ENCODE assay signal across 2 cellular contexts in the genomic region with DNA sequence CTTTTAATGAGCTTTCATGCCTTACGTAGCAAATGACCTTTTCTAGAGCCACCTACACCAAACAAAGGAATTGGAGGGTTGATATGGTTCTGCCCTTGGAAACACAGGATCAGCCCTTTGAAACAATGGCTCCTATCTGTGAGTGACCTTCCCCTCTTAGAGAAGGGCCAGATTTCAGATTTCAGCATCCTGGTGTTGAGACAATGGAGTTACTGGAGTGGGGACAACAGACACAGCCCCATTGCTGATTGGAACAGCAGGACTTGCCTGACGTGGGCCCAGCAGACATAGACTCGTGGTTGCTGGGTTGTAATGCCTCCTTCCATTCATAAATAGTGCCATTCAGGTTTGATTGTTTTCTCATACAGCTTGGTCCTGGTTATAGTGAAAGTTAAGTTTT.
TF ChIP-seq lines count a peak whose summit lies in the region.

No MANE protein-coding gene starts in this region.

TF ChIP-seq in SK-N-SH, 30 proteins besides CTCF, POLR2A, EP300 and RAD21 (continued from another document):
- TF ChIP-seq, protein P1, sequence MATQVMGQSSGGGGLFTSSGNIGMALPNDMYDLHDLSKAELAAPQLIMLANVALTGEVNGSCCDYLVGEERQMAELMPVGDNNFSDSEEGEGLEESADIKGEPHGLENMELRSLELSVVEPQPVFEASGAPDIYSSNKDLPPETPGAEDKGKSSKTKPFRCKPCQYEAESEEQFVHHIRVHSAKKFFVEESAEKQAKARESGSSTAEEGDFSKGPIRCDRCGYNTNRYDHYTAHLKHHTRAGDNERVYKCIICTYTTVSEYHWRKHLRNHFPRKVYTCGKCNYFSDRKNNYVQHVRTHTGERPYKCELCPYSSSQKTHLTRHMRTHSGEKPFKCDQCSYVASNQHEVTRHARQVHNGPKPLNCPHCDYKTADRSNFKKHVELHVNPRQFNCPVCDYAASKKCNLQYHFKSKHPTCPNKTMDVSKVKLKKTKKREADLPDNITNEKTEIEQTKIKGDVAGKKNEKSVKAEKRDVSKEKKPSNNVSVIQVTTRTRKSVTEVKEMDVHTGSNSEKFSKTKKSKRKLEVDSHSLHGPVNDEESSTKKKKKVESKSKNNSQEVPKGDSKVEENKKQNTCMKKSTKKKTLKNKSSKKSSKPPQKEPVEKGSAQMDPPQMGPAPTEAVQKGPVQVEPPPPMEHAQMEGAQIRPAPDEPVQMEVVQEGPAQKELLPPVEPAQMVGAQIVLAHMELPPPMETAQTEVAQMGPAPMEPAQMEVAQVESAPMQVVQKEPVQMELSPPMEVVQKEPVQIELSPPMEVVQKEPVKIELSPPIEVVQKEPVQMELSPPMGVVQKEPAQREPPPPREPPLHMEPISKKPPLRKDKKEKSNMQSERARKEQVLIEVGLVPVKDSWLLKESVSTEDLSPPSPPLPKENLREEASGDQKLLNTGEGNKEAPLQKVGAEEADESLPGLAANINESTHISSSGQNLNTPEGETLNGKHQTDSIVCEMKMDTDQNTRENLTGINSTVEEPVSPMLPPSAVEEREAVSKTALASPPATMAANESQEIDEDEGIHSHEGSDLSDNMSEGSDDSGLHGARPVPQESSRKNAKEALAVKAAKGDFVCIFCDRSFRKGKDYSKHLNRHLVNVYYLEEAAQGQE (IDR thresholded peaks at IDR 0.05; ENCODE audit: low read depth, low read length): no peak
- TF ChIP-seq POLR2AphosphoS5 (IDR thresholded peaks at IDR 0.05; ENCODE audit: low read depth, low read length): no peak
- no peak for TF ChIP-seq CHD2 (IDR thresholded peaks at IDR 0.05; ENCODE audit: low read length, partially characterized antibody)
- TF ChIP-seq ELF1 (IDR thresholded peaks at IDR 0.05): no peak
- no peak for TF ChIP-seq FOXM1 (IDR thresholded peaks at IDR 0.05; ENCODE audit: low read depth)
- no peak for TF ChIP-seq RCOR1 (IDR thresholded peaks at IDR 0.05; ENCODE audit: low read length)
- TF ChIP-seq, protein P2, sequence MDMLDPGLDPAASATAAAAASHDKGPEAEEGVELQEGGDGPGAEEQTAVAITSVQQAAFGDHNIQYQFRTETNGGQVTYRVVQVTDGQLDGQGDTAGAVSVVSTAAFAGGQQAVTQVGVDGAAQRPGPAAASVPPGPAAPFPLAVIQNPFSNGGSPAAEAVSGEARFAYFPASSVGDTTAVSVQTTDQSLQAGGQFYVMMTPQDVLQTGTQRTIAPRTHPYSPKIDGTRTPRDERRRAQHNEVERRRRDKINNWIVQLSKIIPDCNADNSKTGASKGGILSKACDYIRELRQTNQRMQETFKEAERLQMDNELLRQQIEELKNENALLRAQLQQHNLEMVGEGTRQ (IDR thresholded peaks at IDR 0.05; ENCODE audit: borderline replicate concordance, low read depth, low read length): no peak
- TF ChIP-seq, protein P3, sequence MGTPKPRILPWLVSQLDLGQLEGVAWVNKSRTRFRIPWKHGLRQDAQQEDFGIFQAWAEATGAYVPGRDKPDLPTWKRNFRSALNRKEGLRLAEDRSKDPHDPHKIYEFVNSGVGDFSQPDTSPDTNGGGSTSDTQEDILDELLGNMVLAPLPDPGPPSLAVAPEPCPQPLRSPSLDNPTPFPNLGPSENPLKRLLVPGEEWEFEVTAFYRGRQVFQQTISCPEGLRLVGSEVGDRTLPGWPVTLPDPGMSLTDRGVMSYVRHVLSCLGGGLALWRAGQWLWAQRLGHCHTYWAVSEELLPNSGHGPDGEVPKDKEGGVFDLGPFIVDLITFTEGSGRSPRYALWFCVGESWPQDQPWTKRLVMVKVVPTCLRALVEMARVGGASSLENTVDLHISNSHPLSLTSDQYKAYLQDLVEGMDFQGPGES (IDR thresholded peaks at IDR 0.05; ENCODE audit: low read depth, low read length): no peak
- TF ChIP-seq, protein P4, sequence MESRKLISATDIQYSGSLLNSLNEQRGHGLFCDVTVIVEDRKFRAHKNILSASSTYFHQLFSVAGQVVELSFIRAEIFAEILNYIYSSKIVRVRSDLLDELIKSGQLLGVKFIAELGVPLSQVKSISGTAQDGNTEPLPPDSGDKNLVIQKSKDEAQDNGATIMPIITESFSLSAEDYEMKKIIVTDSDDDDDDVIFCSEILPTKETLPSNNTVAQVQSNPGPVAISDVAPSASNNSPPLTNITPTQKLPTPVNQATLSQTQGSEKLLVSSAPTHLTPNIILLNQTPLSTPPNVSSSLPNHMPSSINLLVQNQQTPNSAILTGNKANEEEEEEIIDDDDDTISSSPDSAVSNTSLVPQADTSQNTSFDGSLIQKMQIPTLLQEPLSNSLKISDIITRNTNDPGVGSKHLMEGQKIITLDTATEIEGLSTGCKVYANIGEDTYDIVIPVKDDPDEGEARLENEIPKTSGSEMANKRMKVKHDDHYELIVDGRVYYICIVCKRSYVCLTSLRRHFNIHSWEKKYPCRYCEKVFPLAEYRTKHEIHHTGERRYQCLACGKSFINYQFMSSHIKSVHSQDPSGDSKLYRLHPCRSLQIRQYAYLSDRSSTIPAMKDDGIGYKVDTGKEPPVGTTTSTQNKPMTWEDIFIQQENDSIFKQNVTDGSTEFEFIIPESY (IDR thresholded peaks at IDR 0.05; ENCODE audit: borderline replicate concordance, low read depth): no peak
TF ChIP-seq in SK-N-SH: peak in this region for 0.

TF ChIP-seq in SK-N-SH treated with all-trans-retinoic acid at 6 μM for 48 hours, 23 proteins besides CTCF, POLR2A, EP300 and RAD21 (continued from another document):
- TF ChIP-seq, protein P5, sequence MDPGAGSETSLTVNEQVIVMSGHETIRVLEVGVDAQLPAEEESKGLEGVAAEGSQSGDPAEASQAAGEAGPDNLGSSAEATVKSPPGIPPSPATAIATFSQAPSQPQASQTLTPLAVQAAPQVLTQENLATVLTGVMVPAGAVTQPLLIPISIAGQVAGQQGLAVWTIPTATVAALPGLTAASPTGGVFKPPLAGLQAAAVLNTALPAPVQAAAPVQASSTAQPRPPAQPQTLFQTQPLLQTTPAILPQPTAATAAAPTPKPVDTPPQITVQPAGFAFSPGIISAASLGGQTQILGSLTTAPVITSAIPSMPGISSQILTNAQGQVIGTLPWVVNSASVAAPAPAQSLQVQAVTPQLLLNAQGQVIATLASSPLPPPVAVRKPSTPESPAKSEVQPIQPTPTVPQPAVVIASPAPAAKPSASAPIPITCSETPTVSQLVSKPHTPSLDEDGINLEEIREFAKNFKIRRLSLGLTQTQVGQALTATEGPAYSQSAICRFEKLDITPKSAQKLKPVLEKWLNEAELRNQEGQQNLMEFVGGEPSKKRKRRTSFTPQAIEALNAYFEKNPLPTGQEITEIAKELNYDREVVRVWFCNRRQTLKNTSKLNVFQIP (CRISPR knock-in tag; IDR thresholded peaks at IDR 0.05; ENCODE audit: borderline replicate concordance, low read depth): no peak
- no peak for TF ChIP-seq BACH2 (CRISPR knock-in tag; IDR thresholded peaks at IDR 0.05; ENCODE audit: borderline replicate concordance)
- TF ChIP-seq OSR1 (CRISPR knock-in tag; IDR thresholded peaks at IDR 0.05): no peak
- no peak for TF ChIP-seq TOX (CRISPR knock-in tag; IDR thresholded peaks at IDR 0.05; ENCODE audit: borderline replicate concordance)
- no peak for TF ChIP-seq TCF4 (CRISPR knock-in tag; IDR thresholded peaks at IDR 0.05; ENCODE audit: borderline replicate concordance)
- no peak for TF ChIP-seq ZC3H10 (CRISPR knock-in tag; IDR thresholded peaks at IDR 0.05)
